ENCODE assay signal across 26 cellular contexts in genomic region chr12:76895796-76896195, GRCh38.
"Had no signal": no experiment of that assay in that cellular context is flagged by ENCODE, and none has a peak within 500 bp of the region (broad histone marks: within the 10 kb centered on the region; RNA-seq: fewer than 3 reads in every experiment).

No MANE protein-coding gene starts in this region.

- H3K27ac Mint-ChIP-seq: activated naive CD4-positive, alpha-beta T cell treated with anti-CD3 and anti-CD28 coated beads, Interleukin-2, amount 50 U/mL, for 72 hours; activated T-cell treated with anti-CD3 and anti-CD28 coated beads, Interleukin-2, amount 50 U/mL, for 72 hours; mesothelial cell of epicardium; naive B cell; nephron progenitor cell; stimulated activated naive B cell treated with anti-CD40 and anti-IgM and Interleukin-4, amounts not matched to agents 10 μg/mL and 1 μg/mL and 100 μg/mL, for 72 hours had no signal

- H3K36me3 Mint-ChIP-seq: naive B cell; stimulated activated naive B cell treated with anti-CD40 and anti-IgM and Interleukin-4, amounts not matched to agents 10 μg/mL and 1 μg/mL and 100 μg/mL, for 72 hours had no signal

- H2AFZ ChIP-seq: hepatocyte had no signal

- H3K4me1 ChIP-seq: gastrocnemius medialis, prostate gland, sigmoid colon had no signal

- H3K4me2 ChIP-seq: hepatocyte had no signal

- H3K4me3 ChIP-seq: gastrocnemius medialis, hepatocyte, ovary, prostate gland, sigmoid colon, tibial nerve had no signal

- H3K27me3 ChIP-seq: gastrocnemius medialis, hepatocyte, ovary, sigmoid colon, tibial nerve had no signal

- H3K27me3 Mint-ChIP-seq: stimulated activated naive B cell treated with anti-CD40 and anti-IgM and Interleukin-4, amounts not matched to agents 10 μg/mL and 1 μg/mL and 100 μg/mL, for 72 hours had no signal

- H3K27ac ChIP-seq: epithelial cell of prostate, gastrocnemius medialis, hepatocyte, ovary, prostate gland, sigmoid colon, tibial nerve had no signal

- ATAC-seq: activated naive CD4-positive, alpha-beta T cell treated with anti-CD3 and anti-CD28 coated beads, Interleukin-2, amount 50 U/mL, for 72 hours; gastrocnemius medialis; left colon had no signal

- H3K9me3 ChIP-seq: gastrocnemius medialis, ovary, prostate gland had no signal

- H3K4me3 Mint-ChIP-seq: activated T-cell treated with anti-CD3 and anti-CD28 coated beads, Interleukin-2, amount 50 U/mL, for 72 hours; mesothelial cell of epicardium; naive B cell; nephron progenitor cell; stimulated activated naive B cell treated with anti-CD40 and anti-IgM and Interleukin-4, amounts not matched to agents 10 μg/mL and 1 μg/mL and 100 μg/mL, for 72 hours had no signal

- H3K9me3 Mint-ChIP-seq: activated naive CD4-positive, alpha-beta T cell treated with anti-CD3 and anti-CD28 coated beads, Interleukin-2, amount 50 U/mL, for 72 hours; activated T-cell treated with anti-CD3 and anti-CD28 coated beads, Interleukin-2, amount 50 U/mL, for 72 hours; stimulated activated naive B cell treated with anti-CD40 and anti-IgM and Interleukin-4, amounts not matched to agents 10 μg/mL and 1 μg/mL and 100 μg/mL, for 72 hours had no signal

- H3K36me3 ChIP-seq: gastrocnemius medialis, ovary, prostate gland, sigmoid colon, tibial nerve had no signal

- H3K79me2 ChIP-seq: hepatocyte had no signal

- H3K4me1 Mint-ChIP-seq: naive B cell; stimulated activated naive B cell treated with anti-CD40 and anti-IgM and Interleukin-4, amounts not matched to agents 10 μg/mL and 1 μg/mL and 100 μg/mL, for 72 hours had no signal

- DNase-seq: activated CD4-positive, alpha-beta T cell treated with anti-CD3 and anti-CD28 coated beads for 4 hours; activated CD4-positive, alpha-beta T cell treated with anti-CD3 and anti-CD28 coated beads, Interleukin-2, amount 50 U/mL, for 4 hours; activated naive CD4-positive, alpha-beta T cell; activated T-cell treated with anti-CD3 and anti-CD28 coated beads for 4 hours; activated T-cell treated with anti-CD3 and anti-CD28 coated beads, Interleukin-2, amount 50 U/mL, for 72 hours; central memory CD4-positive, alpha-beta T cell; dermis blood vessel endothelial cell; effector CD4-positive, alpha-beta T cell; gastrocnemius medialis; glutamatergic neuron; kidney; left colon; naive B cell; nephron progenitor cell; ovary; retina; sigmoid colon; small intestine; stimulated activated CD4-positive, alpha-beta T cell treated with anti-CD3 and anti-CD28 coated beads, Interleukin-4, amount 100 ng/mL, for 24 hours; stimulated activated naive B cell treated with anti-CD40 and anti-IgM and Interleukin-4, amounts not matched to agents 10 μg/mL and 1 μg/mL and 100 μg/mL, for 72 hours had no signal
